ENCODE assay signal across 8 cellular contexts in genomic region chr11:44611687-44612437, GRCh38. TPM values are rescaled to one million over a fixed set of nuclear protein-coding genes. Genes with fewer than 3 reads are reported as not detected.
A peak's percentile ranks its signal among the peaks of the same experiment; 100 is the strongest.
DNase-seq lines count a peak whose midpoint lies in the region; ATAC-seq lines count a peak whose summit lies in the region.

No MANE protein-coding gene starts in this region.

- peak; percentile 30 for DNase-seq in GM19240 (ENCODE audit: insufficient read length, low spot score)
- peak; percentile 87 for DNase-seq in activated CD8-positive, alpha-beta memory T cell treated with anti-CD3 and anti-CD28 coated beads, Interleukin-2, amount 10 ng/mL, durations not matched to agents 7 days and 5 days
- peak in 9 of 10 donors; percentile 25 to 88 (median 56) for DNase-seq in naive thymus-derived CD8-positive, alpha-beta T cell
- DNase-seq in NOMO-1 treated with dmso at 0.1 percent for 144 hours (lab: John Stamatoyannopoulos, UW; ENCODE audit: unreplicated experiment): no peak
- no peak for DNase-seq in SHP77 (lab: John Stamatoyannopoulos, UW)
- DNase-seq in NCI-H774 (lab: John Stamatoyannopoulos, UW): no peak
- DNase-seq in AG08395 (ENCODE audit: low spot score): no peak

- no peaks in the 10 kb centered on the region for H3K9me3 Mint-ChIP-seq in activated CD8-positive, alpha-beta memory T cell treated with anti-CD3 and anti-CD28 coated beads, Interleukin-2, amount 10 ng/mL, durations not matched to agents 7 days and 5 days (ENCODE audit: low read depth)
- no peaks in the 10 kb centered on the region for H3K9me3 Mint-ChIP-seq in naive thymus-derived CD8-positive, alpha-beta T cell

- POLR2A ChIA-PET in naive thymus-derived CD8-positive, alpha-beta T cell (lab: Charles Lee): interaction anchor here (0.6 to 7.1 kb wide), 10 partner anchors 11 to 67 kb away, joined by 3 to 70 read pairs (median 14); partner anchors contain the start of gene CD82

- H3K36me3 Mint-ChIP-seq in activated CD8-positive, alpha-beta memory T cell treated with anti-CD3 and anti-CD28 coated beads, Interleukin-2, amount 10 ng/mL, durations not matched to agents 7 days and 5 days: peaks cover 24% of the 10 kb centered on the region
- H3K36me3 Mint-ChIP-seq in naive thymus-derived CD8-positive, alpha-beta T cell: peaks cover 0 to 3% (median 0%) of the 10 kb centered on the region in 3 donors

- no peak overlapping the region for H3K4me3 Mint-ChIP-seq in activated CD8-positive, alpha-beta memory T cell treated with anti-CD3 and anti-CD28 coated beads, Interleukin-2, amount 10 ng/mL, durations not matched to agents 7 days and 5 days
- H3K4me3 Mint-ChIP-seq in naive thymus-derived CD8-positive, alpha-beta T cell: peak overlapping the region; percentile 24 to 61 (median 48)

- H3K4me1 Mint-ChIP-seq in activated CD8-positive, alpha-beta memory T cell treated with anti-CD3 and anti-CD28 coated beads, Interleukin-2, amount 10 ng/mL, durations not matched to agents 7 days and 5 days: peaks cover 87% of the 10 kb centered on the region
- H3K4me1 Mint-ChIP-seq in naive thymus-derived CD8-positive, alpha-beta T cell: peaks cover 39 to 87% (median 75%) of the 10 kb centered on the region in 4 donors

- CTCF ChIA-PET in activated CD8-positive, alpha-beta memory T cell treated with anti-CD3 and anti-CD28 coated beads, Interleukin-2, amount 10 ng/mL, durations not matched to agents 7 days and 5 days (lab: Charles Lee): interaction anchor here (0.8 to 21.3 kb wide), 19 partner anchors 9 to 315 kb away, joined by 3 to 530 read pairs (median 5); partner anchors contain the start of gene CD82

- no peaks in the 10 kb centered on the region for H3K27me3 Mint-ChIP-seq in activated CD8-positive, alpha-beta memory T cell treated with anti-CD3 and anti-CD28 coated beads, Interleukin-2, amount 10 ng/mL, durations not matched to agents 7 days and 5 days
- no peaks in the 10 kb centered on the region for H3K27me3 Mint-ChIP-seq in naive thymus-derived CD8-positive, alpha-beta T cell

- ATAC-seq in HG03097 (IDR thresholded peaks at IDR 0.05; ENCODE audit: low FRiP score, unreplicated experiment): peak; percentile 36
- peak; percentile 79 for ATAC-seq in activated CD8-positive, alpha-beta memory T cell treated with anti-CD3 and anti-CD28 coated beads, Interleukin-2, amount 10 ng/mL, durations not matched to agents 7 days and 5 days
- ATAC-seq in naive thymus-derived CD8-positive, alpha-beta T cell: peak; percentile 85 to 86

- H3K27ac Mint-ChIP-seq in activated CD8-positive, alpha-beta memory T cell treated with anti-CD3 and anti-CD28 coated beads, Interleukin-2, amount 10 ng/mL, durations not matched to agents 7 days and 5 days: peak overlapping the region; percentile 85
- H3K27ac Mint-ChIP-seq in naive thymus-derived CD8-positive, alpha-beta T cell: peak overlapping the region; percentile 34 to 91 (median 86)

RNA-seq across cellular contexts. Expression of gene CD82, which starts 46.4 kb away (rescaled TPM):
- 100 to 1,000 TPM in 1 of 2 experiments, 10 to 100 TPM in 1; 90.2 to 285 TPM for total RNA-seq in activated CD8-positive, alpha-beta memory T cell treated with anti-CD3 and anti-CD28 coated beads, Interleukin-2, amount 10 ng/mL, durations not matched to agents 7 days and 5 days
- total RNA-seq in naive thymus-derived CD8-positive, alpha-beta T cell: 10 to 100 TPM; 24.1 to 28.7 TPM
- 10 to 100 TPM; 21.1 to 29.9 (median 21.1) TPM for polyA plus RNA-seq in naive thymus-derived CD8-positive, alpha-beta T cell

Comparison
In these comparisons a context has a peak if more than half of its experiments do, and no peak if none do; other contexts are left out.
1. DNase-seq: peak in GM19240 (single experiment), activated CD8-positive, alpha-beta memory T cell treated with anti-CD3 and anti-CD28 coated beads, Interleukin-2, amount 10 ng/mL, durations not matched to agents 7 days and 5 days (single experiment) and naive thymus-derived CD8-positive, alpha-beta T cell (9 of 10); none in NOMO-1 treated with dmso at 0.1 percent for 144 hours (single experiment), SHP77 (0 of 2), NCI-H774 (single experiment) and AG08395 (single experiment).
2. Peak in every context shown above with its lines, with median percentiles within 50 percentile points of each other: ATAC-seq.